Comparison of ENCODE assay signal across 9 cellular contexts in genomic region chr1:112172294-112172882, GRCh38.
DNase-seq lines count a peak whose midpoint lies in the region; ATAC-seq and TF ChIP-seq lines count a peak whose summit lies in the region.
"Had no signal": no experiment of that assay in that cellular context is flagged by ENCODE, and none has a peak within 500 bp of the region (broad histone marks: within the 10 kb centered on the region; RNA-seq: fewer than 3 reads in every experiment).

No MANE protein-coding gene starts in this region.

- no peak overlapping the region for H3K27ac ChIP-seq in adrenal gland

- TF ChIP-seq CTCF in AG09309 (IDR thresholded peaks at IDR 0.05; ENCODE audit: control insufficient read depth, insufficient read depth, low read depth, low read length, missing control alignments) (no peak), adrenal gland (IDR thresholded peaks at IDR 0.05) (no peak)

- peak; percentile 4 for DNase-seq in AG09309 (ENCODE audit: low read depth)
- peak; percentile 66 for DNase-seq in HT-29 (ENCODE audit: low spot score)
- peak; percentile 30 to 62 (median 55) for DNase-seq in adrenal gland
- DNase-seq in islet precursor cell, result peak; percentile 66
- DNase-seq in activated T-cell treated with anti-CD3 and anti-CD28 coated beads for 4 hours, result no peak
- DNase-seq in COLO668 (lab: John Stamatoyannopoulos, UW; ENCODE audit: unreplicated experiment), result no peak
- no peak for DNase-seq in central memory CD4-positive, alpha-beta T cell
- DNase-seq: NCI-H2171 treated with DMSO at 0.1 percent for 48 hours had no signal

- ATAC-seq in HG03432 (IDR thresholded peaks at IDR 0.05; ENCODE audit: unreplicated experiment), result no peak

- no peak for TF ChIP-seq POLR2A in adrenal gland (IDR thresholded peaks at IDR 0.05)

- no peaks in the 10 kb centered on the region for H3K27me3 ChIP-seq in adrenal gland

- no peaks in the 10 kb centered on the region for H3K9me3 ChIP-seq in adrenal gland (replicated peaks in 1 of 3)

- WGBS in adrenal gland, 4 donors, result 6 to 18% (median 15%) methylated on average over 2 of the region's 2 CpGs

- H3K36me3 ChIP-seq in adrenal gland (replicated peaks in 1 of 2), result no peaks in the 10 kb centered on the region

- intact Hi-C loops in adrenal gland (cut with DNase I), result no loop called here

- no peaks in the 10 kb centered on the region for H3K4me1 ChIP-seq in adrenal gland (replicated peaks in 1 of 2)

- no peak overlapping the region for H3K4me3 ChIP-seq in AG09309 (ENCODE audit: control insufficient read depth, low read depth, low read length)
- no peak overlapping the region for H3K4me3 ChIP-seq in adrenal gland

Comparison
In these comparisons a context has a peak if more than half of its experiments do, and no peak if none do; other contexts are left out.
1. DNase-seq: peak in AG09309 (single experiment), HT-29 (single experiment), adrenal gland (7 of 7) and islet precursor cell (single experiment); none in activated T-cell treated with anti-CD3 and anti-CD28 coated beads for 4 hours (single experiment), COLO668 (single experiment) and central memory CD4-positive, alpha-beta T cell (single experiment).